ENCODE assay signal across 27 cellular contexts in the genomic region with DNA sequence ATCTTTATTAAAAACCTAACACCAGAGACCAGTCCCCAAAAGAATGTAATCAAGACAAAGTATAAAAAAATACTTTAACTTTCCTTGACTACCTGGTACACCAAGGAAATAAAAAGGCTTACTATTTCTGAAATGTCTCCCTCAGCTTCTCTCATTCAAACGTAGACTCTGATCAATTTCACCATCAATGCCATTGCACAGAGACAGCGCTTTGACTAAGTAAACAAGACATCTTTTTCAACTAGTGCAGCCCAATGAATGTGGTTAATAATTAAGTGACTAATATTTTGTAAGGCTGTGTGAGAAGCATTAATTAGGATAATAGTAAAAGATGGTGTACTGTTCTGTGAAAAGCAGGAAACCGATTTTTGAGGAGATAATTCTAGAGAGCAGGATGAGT.
"Had no signal": no experiment of that assay in that cellular context is flagged by ENCODE, and none has a peak within 500 bp of the region (broad histone marks: within the 10 kb centered on the region; RNA-seq: fewer than 3 reads in every experiment).

No MANE protein-coding gene starts in this region.

- H3K4me3 ChIP-seq: coronary artery, esophagus squamous epithelium, heart right ventricle had no signal

- DNase-seq: activated CD4-positive, alpha-beta memory T cell treated with anti-CD3 and anti-CD28 coated beads, Interleukin-2, amount 10 ng/mL, durations not matched to agents 7 days and 5 days; activated CD4-positive, alpha-beta T cell treated with anti-CD3 and anti-CD28 coated beads for 1 hour; activated CD4-positive, alpha-beta T cell treated with anti-CD3 and anti-CD28 coated beads for 4 hours; activated CD4-positive, alpha-beta T cell treated with anti-CD3 and anti-CD28 coated beads, Interleukin-2, amount 10 ng/mL, durations not matched to agents 7 days and 5 days; activated CD4-positive, alpha-beta T cell treated with anti-CD3 and anti-CD28 coated beads, Interleukin-2, amount 50 U/mL, for 4 hours; activated CD4-positive, CD25-positive, alpha-beta regulatory T cell; activated CD8-positive, alpha-beta memory T cell treated with anti-CD3 and anti-CD28 coated beads, Interleukin-2, amount 50 U/mL, for 48 hours; activated effector memory CD4-positive, alpha-beta T cell treated with Interleukin-2 at 50 U/mL for 16 hours; activated gamma-delta T cell treated with Interleukin-2 at 50 U/mL for 16 hours; activated naive CD4-positive, alpha-beta T cell treated with anti-CD3 and anti-CD28 coated beads, Interleukin-2, amount 50 U/mL, for 16 hours; activated naive CD4-positive, alpha-beta T cell treated with Interleukin-2 at 50 U/mL for 16 hours; activated T-cell treated with anti-CD3 and anti-CD28 coated beads for 4 hours; activated T-cell treated with anti-CD3 and anti-CD28 coated beads, Interleukin-2, amount 50 U/mL, for 24 hours; amniotic stem cell; anterior cingulate cortex; brain microvascular endothelial cell; effector CD4-positive, alpha-beta T cell; effector memory CD8-positive, alpha-beta T cell; esophagus squamous epithelium; heart right ventricle; T-helper 2 cell had no signal

- H3K9me3 Mint-ChIP-seq: activated CD4-positive, alpha-beta memory T cell treated with anti-CD3 and anti-CD28 coated beads, Interleukin-2, amount 10 ng/mL, durations not matched to agents 7 days and 5 days; activated CD4-positive, alpha-beta T cell treated with anti-CD3 and anti-CD28 coated beads, Interleukin-2, amount 10 ng/mL, durations not matched to agents 7 days and 5 days; activated T-cell treated with anti-CD3 and anti-CD28 coated beads, Interleukin-2, amount 50 U/mL, for 24 hours; activated T-helper 17 cell treated with anti-CD3 and anti-CD28 coated beads, Interleukin-2, amount 50 U/mL, for 72 hours; central memory CD8-positive, alpha-beta T cell; dendritic cell treated with granulocyte-macrophage colony-stimulating factor and Interleukin-4, amounts not matched to agents 40 ng/mL and 50 ng/mL, for 4 days; effector memory CD8-positive, alpha-beta T cell had no signal

- H3K36me3 Mint-ChIP-seq: activated naive CD8-positive, alpha-beta T cell had no signal

- H3K9me3 ChIP-seq: esophagus squamous epithelium, heart right ventricle had no signal

- H3K4me1 Mint-ChIP-seq: activated T-helper 17 cell treated with anti-CD3 and anti-CD28 coated beads, Interleukin-2, amount 50 U/mL, for 72 hours had no signal

- H3K36me3 ChIP-seq: brain microvascular endothelial cell, esophagus squamous epithelium, heart right ventricle had no signal

- H3K27ac Mint-ChIP-seq: activated CD4-positive, alpha-beta memory T cell treated with anti-CD3 and anti-CD28 coated beads, Interleukin-2, amount 10 ng/mL, durations not matched to agents 7 days and 5 days; activated CD4-positive, alpha-beta T cell treated with anti-CD3 and anti-CD28 coated beads, Interleukin-2, amount 10 ng/mL, durations not matched to agents 7 days and 5 days; activated naive CD8-positive, alpha-beta T cell; activated T-cell treated with anti-CD3 and anti-CD28 coated beads, Interleukin-2, amount 50 U/mL, for 24 hours; activated T-helper 17 cell treated with anti-CD3 and anti-CD28 coated beads, Interleukin-2, amount 50 U/mL, for 72 hours; dendritic cell treated with granulocyte-macrophage colony-stimulating factor and Interleukin-4, amounts not matched to agents 40 ng/mL and 50 ng/mL, for 4 days; effector memory CD8-positive, alpha-beta T cell had no signal

- H3K27me3 ChIP-seq: brain microvascular endothelial cell, esophagus squamous epithelium, heart right ventricle had no signal

- H3K27me3 Mint-ChIP-seq: dendritic cell treated with granulocyte-macrophage colony-stimulating factor and Interleukin-4, amounts not matched to agents 40 ng/mL and 50 ng/mL, for 4 days had no signal

- H3K4me3 Mint-ChIP-seq: activated CD4-positive, alpha-beta memory T cell treated with anti-CD3 and anti-CD28 coated beads, Interleukin-2, amount 10 ng/mL, durations not matched to agents 7 days and 5 days; activated CD4-positive, alpha-beta T cell treated with anti-CD3 and anti-CD28 coated beads, Interleukin-2, amount 10 ng/mL, durations not matched to agents 7 days and 5 days; activated naive CD8-positive, alpha-beta T cell; activated T-cell treated with anti-CD3 and anti-CD28 coated beads, Interleukin-2, amount 50 U/mL, for 24 hours; activated T-helper 17 cell treated with anti-CD3 and anti-CD28 coated beads, Interleukin-2, amount 50 U/mL, for 72 hours; central memory CD8-positive, alpha-beta T cell; dendritic cell treated with granulocyte-macrophage colony-stimulating factor and Interleukin-4, amounts not matched to agents 40 ng/mL and 50 ng/mL, for 4 days; effector memory CD8-positive, alpha-beta T cell had no signal

- H3K27ac ChIP-seq: brain microvascular endothelial cell, coronary artery, epithelial cell of prostate, esophagus squamous epithelium, heart right ventricle had no signal

- ATAC-seq: activated T-helper 17 cell treated with anti-CD3 and anti-CD28 coated beads, Interleukin-2, amount 50 U/mL, for 72 hours; effector memory CD8-positive, alpha-beta T cell; heart right ventricle had no signal
